ENCODE assay signal across 10 cellular contexts in genomic region chr14:103801459-103801858, GRCh38. TPM values are rescaled to one million over a fixed set of nuclear protein-coding genes. Genes with fewer than 3 reads are reported as not detected.
DNase-seq lines count a peak whose midpoint lies in the region; ATAC-seq and TF ChIP-seq lines count a peak whose summit lies in the region.
"Had no signal": no experiment of that assay in that cellular context is flagged by ENCODE, and none has a peak within 500 bp of the region (broad histone marks: within the 10 kb centered on the region; RNA-seq: fewer than 3 reads in every experiment).

No MANE protein-coding gene starts in this region.

- 0 out of 2 replicates have a peak overlapping the region, but pooled peaks have one; percentile 24 for H3K27ac ChIP-seq in HEK293 (ENCODE audit: extremely low read depth, low read depth, low read length)
- H3K27ac ChIP-seq in RWPE2 (ENCODE audit: poor library complexity, severe bottlenecking) = peak overlapping the region; percentile 52
- peak overlapping the region; percentile 6 for H3K27ac ChIP-seq in iPS-18a (ENCODE audit: low read length)
- H3K27ac ChIP-seq in ascending aorta = no peak overlapping the region

- intact Hi-C loops in posterior vena cava (cut with DNase I) (loop anchor here in 1 of 2 donors (10.0 kb wide), 1 partner anchor 183 kb away; no protein-coding TSS in a partner anchor), ascending aorta (cut with DNase I) (no loop called here)

- H3K4me3 ChIP-seq in HEK293 (ENCODE audit: low read depth, low read length) (no peak overlapping the region), RWPE2 (ENCODE audit: severe bottlenecking) (no peak overlapping the region), iPS-18a (ENCODE audit: low read length) (no peak overlapping the region), ascending aorta (no peak overlapping the region)

- TF ChIP-seq CTCF in HEK293 (tag by site-specific recombination; IDR thresholded peaks at IDR 0.05) (no peak), RWPE2 (IDR thresholded peaks at IDR 0.05; ENCODE audit: poor library complexity, severe bottlenecking) (no peak), ascending aorta (IDR thresholded peaks at IDR 0.05) (no peak)

- POLR2A ChIA-PET in HEK293 (lab: Yijun Ruan, JAX) = interaction anchor here (0.8 kb wide), 1 partner anchor 284 kb away, joined by 3 read pairs; no protein-coding TSS in a partner anchor

- peaks cover 1 to 3% of the 10 kb centered on the region in 2 experiments; a peak in 2 of 3 replicates for H3K36me3 ChIP-seq in HEK293 (ENCODE audit: control insufficient read depth in 2 of 2, insufficient read depth in 1 of 2, low read length in 2 of 2)
- H3K36me3 ChIP-seq in RWPE2 (ENCODE audit: low read depth) = peaks cover 5% of the 10 kb centered on the region; the same call in 1 of the 2 replicates
- no peaks in the 10 kb centered on the region for H3K36me3 ChIP-seq in iPS-18a (ENCODE audit: control insufficient read depth, low read depth, low read length)
- H3K36me3 ChIP-seq in ascending aorta = peaks cover 0 to 2% of the 10 kb centered on the region in 2 donors

- in situ Hi-C loops in ACHN (cut with HindIII; ENCODE audit: low pct_ligation_motif_present, low pct_unique_long_range_greater_than_20kb, low sequenced_read_pairs) = no loop called here

- H3K27me3 ChIP-seq in RWPE2 (ENCODE audit: insufficient read depth, poor library complexity, severe bottlenecking) (no peaks in the 10 kb centered on the region), iPS-18a (ENCODE audit: control insufficient read depth, insufficient read depth, low read length) (no peaks in the 10 kb centered on the region), ascending aorta (no peaks in the 10 kb centered on the region)

- H3K9me3 ChIP-seq in HEK293 (ENCODE audit: control insufficient read depth, insufficient read depth, low read depth, low read length) (no peaks in the 10 kb centered on the region), RWPE2 (ENCODE audit: severe bottlenecking) (no peaks in the 10 kb centered on the region), iPS-18a (ENCODE audit: control insufficient read depth, low read depth, low read length) (no peaks in the 10 kb centered on the region), ascending aorta (no peaks in the 10 kb centered on the region)

- no peak overlapping the region for H3K9ac ChIP-seq in iPS-18a (ENCODE audit: low read length)

- H3K4me1 ChIP-seq in HEK293 (ENCODE audit: control insufficient read depth, insufficient read depth, low read length) (peaks cover 10% of the 10 kb centered on the region), RWPE2 (ENCODE audit: insufficient read depth, poor library complexity, severe bottlenecking) (peaks cover 36% of the 10 kb centered on the region), iPS-18a (ENCODE audit: control insufficient read depth, low read depth, low read length) (peaks cover 6% of the 10 kb centered on the region), ascending aorta (no peaks in the 10 kb centered on the region)

- CTCF ChIA-PET in HEK293 (lab: Yijun Ruan, JAX) = interaction anchor here (1.4 kb wide), 1 partner anchor 13 kb away, joined by 5 read pairs; no protein-coding TSS in a partner anchor

- peak; percentile 77 for DNase-seq in ACHN
- DNase-seq in RWPE2 (ENCODE audit: low spot score) = no peak
- no peak for DNase-seq in germinal center (ENCODE audit: low spot score)
- no peak for DNase-seq in posterior vena cava (ENCODE audit: low spot score)
- no peak for DNase-seq in ascending aorta (ENCODE audit: low spot score in 2 of 2)
- DNase-seq: stimulated activated CD4-positive, alpha-beta T cell treated with anti-CD3 and anti-CD28 coated beads, Interleukin-4, amount 100 ng/mL, for 1 hour had no signal

- peak; percentile 86 for ATAC-seq in RWPE2 (ENCODE audit: low read depth)
- ATAC-seq in GM21576 (IDR thresholded peaks at IDR 0.05; ENCODE audit: unreplicated experiment) = no peak
- ATAC-seq: Panc1 had no signal

TF ChIP-seq in HEK293, 187 proteins besides CTCF, POLR2A, EP300 and RAD21 (continues in another document):
- peak; percentile 98 for TF ChIP-seq ZBTB17 (tag by site-specific recombination; IDR thresholded peaks at IDR 0.05)
- TF ChIP-seq ZNF426 (tag by site-specific recombination; IDR thresholded peaks at IDR 0.05) = no peak
- no peak for TF ChIP-seq ZNF488 (tag by site-specific recombination; IDR thresholded peaks at IDR 0.05)
- TF ChIP-seq ZNF133 (tag by site-specific recombination; IDR thresholded peaks at IDR 0.05) = no peak
- 0 out of 2 replicates have a peak, but pooled peaks have one; percentile 46 for TF ChIP-seq KLF16 (tag by site-specific recombination; IDR thresholded peaks at IDR 0.05)
- TF ChIP-seq ZNF747 (tag by site-specific recombination; IDR thresholded peaks at IDR 0.05) = no peak
- TF ChIP-seq ZNF692 (tag by site-specific recombination; IDR thresholded peaks at IDR 0.05) = peak; percentile 71; the same call in 1 of the 2 replicates
- no peak for TF ChIP-seq ZNF596 (tag by site-specific recombination; IDR thresholded peaks at IDR 0.05)
- no peak for TF ChIP-seq BCL11B (tag by site-specific recombination; IDR thresholded peaks at IDR 0.05; ENCODE audit: low read depth)
- TF ChIP-seq ZNF561 (tag by site-specific recombination; IDR thresholded peaks at IDR 0.05; ENCODE audit: borderline replicate concordance) = peak; percentile 96
- no peak for TF ChIP-seq ZNF791 (tag by site-specific recombination; IDR thresholded peaks at IDR 0.05)
- TF ChIP-seq ZNF629 (tag by site-specific recombination; IDR thresholded peaks at IDR 0.05) = peak; percentile 93
- no peak for TF ChIP-seq MZF1 (tag by site-specific recombination; IDR thresholded peaks at IDR 0.05; ENCODE audit: borderline replicate concordance)
- peak; percentile 72; the same call in 1 of the 2 replicates for TF ChIP-seq INSM2 (tag by site-specific recombination; IDR thresholded peaks at IDR 0.05)
- TF ChIP-seq ZNF398 (tag by site-specific recombination; IDR thresholded peaks at IDR 0.05) = peak; percentile 76
- TF ChIP-seq ZNF114 (tag by site-specific recombination; IDR thresholded peaks at IDR 0.05) = no peak
- no peak; the same call in 1 of the 2 replicates for TF ChIP-seq ZSCAN23 (tag by site-specific recombination; IDR thresholded peaks at IDR 0.05)
- TF ChIP-seq ZNF404 (tag by site-specific recombination; IDR thresholded peaks at IDR 0.05) = no peak
- TF ChIP-seq ZNF391 (tag by site-specific recombination; IDR thresholded peaks at IDR 0.05; ENCODE audit: borderline replicate concordance, low read depth) = no peak
- TF ChIP-seq OSR2 (tag by site-specific recombination; IDR thresholded peaks at IDR 0.05) = peak; percentile 81
- no peak for TF ChIP-seq ZNF138 (tag by site-specific recombination; IDR thresholded peaks at IDR 0.05; ENCODE audit: borderline replicate concordance)
- no peak for TF ChIP-seq ZNF354C (tag by site-specific recombination; IDR thresholded peaks at IDR 0.05; ENCODE audit: borderline replicate concordance, low read depth)

RNA-seq across cellular contexts. Expression of gene PPP1R13B, which starts 45.9 kb away (rescaled TPM):
- total RNA-seq in posterior vena cava = 10 to 100 TPM; 17.8 to 29.6 TPM
- 32.7 TPM for total RNA-seq in ascending aorta

Comparison
In these comparisons a context has a peak if more than half of its experiments do, and no peak if none do; other contexts are left out.
1. H3K27ac ChIP-seq: peak in HEK293 (single experiment), RWPE2 (single experiment) and iPS-18a (single experiment); none in ascending aorta (0 of 2).